21 cellular contexts compared by ENCODE assay signal in the genomic region with DNA sequence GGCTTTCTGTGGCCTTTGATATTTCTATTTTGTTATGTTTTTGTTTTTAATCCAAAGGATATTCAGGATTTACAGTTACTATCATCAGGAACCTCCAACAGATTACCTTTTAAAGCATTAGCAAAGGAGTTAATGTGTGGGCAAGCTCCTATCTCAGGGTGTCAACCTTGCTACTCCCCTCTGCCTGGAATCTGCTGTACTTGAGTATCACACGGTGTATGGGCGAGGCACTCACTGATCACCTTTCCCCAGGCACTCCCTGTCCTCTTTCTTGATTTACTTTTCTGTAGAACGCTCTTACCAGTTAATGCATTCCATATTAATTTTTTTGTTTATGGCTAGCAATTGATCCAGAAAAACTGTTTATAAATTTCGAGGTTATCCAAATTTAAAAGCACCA.
"Had no signal": no experiment of that assay in that cellular context is flagged by ENCODE, and none has a peak within 500 bp of the region (broad histone marks: within the 10 kb centered on the region; RNA-seq: fewer than 3 reads in every experiment).

No MANE protein-coding gene starts in this region.

- H3K36me3 ChIP-seq: right lobe of liver, upper lobe of right lung had no signal

- H3K27ac ChIP-seq: foreskin keratinocyte, right lobe of liver, testis, upper lobe of right lung, VCaP had no signal

- H3K4me1 Mint-ChIP-seq: activated naive CD8-positive, alpha-beta T cell treated with anti-CD3 and anti-CD28 coated beads for 36 hours; activated T-helper 17 cell treated with anti-CD3 and anti-CD28 coated beads, Interleukin-2, amount 50 U/mL, for 72 hours; stimulated activated effector memory CD8-positive, alpha-beta T cell treated with anti-CD3 and anti-CD28 coated beads, Interleukin-12 subunit alpha, Interleukin-12 subunit beta, amount 100 ng/mL, for 72 hours had no signal

- H3K27ac Mint-ChIP-seq: activated naive CD8-positive, alpha-beta T cell treated with anti-CD3 and anti-CD28 coated beads for 36 hours; activated T-cell treated with anti-CD3 and anti-CD28 coated beads, Interleukin-2, amount 50 U/mL, for 24 hours; activated T-helper 17 cell treated with anti-CD3 and anti-CD28 coated beads, Interleukin-2, amount 50 U/mL, for 72 hours; stimulated activated effector memory CD8-positive, alpha-beta T cell treated with anti-CD3 and anti-CD28 coated beads, Interleukin-12 subunit alpha, Interleukin-12 subunit beta, amount 100 ng/mL, for 72 hours had no signal

- H3K4me1 ChIP-seq: foreskin keratinocyte, right lobe of liver, upper lobe of right lung had no signal

- H3K36me3 Mint-ChIP-seq: activated naive CD8-positive, alpha-beta T cell treated with anti-CD3 and anti-CD28 coated beads for 36 hours; stimulated activated effector memory CD8-positive, alpha-beta T cell treated with anti-CD3 and anti-CD28 coated beads, Interleukin-12 subunit alpha, Interleukin-12 subunit beta, amount 100 ng/mL, for 72 hours had no signal

- H3K27me3 ChIP-seq: body of pancreas, foreskin keratinocyte, right lobe of liver, testis, upper lobe of right lung had no signal

- H3K4me3 ChIP-seq: body of pancreas, right lobe of liver, testis, upper lobe of right lung had no signal

- DNase-seq: activated CD4-positive, alpha-beta T cell treated with anti-CD3 and anti-CD28 coated beads, Interleukin-2, amount 50 U/mL, for 1 hour; activated CD8-positive, alpha-beta memory T cell treated with anti-CD3 and anti-CD28 coated beads, Interleukin-2, amount 50 U/mL, for 4 hours; activated naive CD4-positive, alpha-beta T cell treated with Interleukin-2 at 50 U/mL for 16 hours; activated naive CD8-positive, alpha-beta T cell treated with anti-CD3 and anti-CD28 coated beads for 36 hours; activated T-cell treated with anti-CD3 and anti-CD28 coated beads, Interleukin-2, amount 50 U/mL, for 24 hours; amygdala; erythroblast; left colon; mesenchymal stem cell; nucleus accumbens; posterior cingulate gyrus; right lobe of liver; SK-N-SH; testis; upper lobe of right lung had no signal

- ATAC-seq: activated CD4-positive, CD25-positive, alpha-beta regulatory T cell treated with anti-CD3 and anti-CD28 coated beads, Interleukin-2, amount 50 U/mL, for 24 hours; activated T-helper 17 cell treated with anti-CD3 and anti-CD28 coated beads, Interleukin-2, amount 50 U/mL, for 72 hours; foreskin keratinocyte; left colon; right lobe of liver; stimulated activated effector memory CD8-positive, alpha-beta T cell treated with anti-CD3 and anti-CD28 coated beads, Interleukin-12 subunit alpha, Interleukin-12 subunit beta, amount 100 ng/mL, for 72 hours; upper lobe of right lung had no signal

- H3K27me3 Mint-ChIP-seq: activated naive CD8-positive, alpha-beta T cell treated with anti-CD3 and anti-CD28 coated beads for 36 hours had no signal

- H3K9me3 Mint-ChIP-seq: activated naive CD8-positive, alpha-beta T cell treated with anti-CD3 and anti-CD28 coated beads for 36 hours; activated T-cell treated with anti-CD3 and anti-CD28 coated beads, Interleukin-2, amount 50 U/mL, for 24 hours; activated T-helper 17 cell treated with anti-CD3 and anti-CD28 coated beads, Interleukin-2, amount 50 U/mL, for 72 hours; stimulated activated effector memory CD8-positive, alpha-beta T cell treated with anti-CD3 and anti-CD28 coated beads, Interleukin-12 subunit alpha, Interleukin-12 subunit beta, amount 100 ng/mL, for 72 hours had no signal

- H3K9me3 ChIP-seq: body of pancreas, right lobe of liver, SK-N-SH, testis, upper lobe of right lung had no signal

- H3K4me2 ChIP-seq: SK-N-SH had no signal

- H3K9ac ChIP-seq: SK-N-SH had no signal

- H3K4me3 Mint-ChIP-seq: activated naive CD8-positive, alpha-beta T cell treated with anti-CD3 and anti-CD28 coated beads for 36 hours; activated T-cell treated with anti-CD3 and anti-CD28 coated beads, Interleukin-2, amount 50 U/mL, for 24 hours; activated T-helper 17 cell treated with anti-CD3 and anti-CD28 coated beads, Interleukin-2, amount 50 U/mL, for 72 hours; stimulated activated effector memory CD8-positive, alpha-beta T cell treated with anti-CD3 and anti-CD28 coated beads, Interleukin-12 subunit alpha, Interleukin-12 subunit beta, amount 100 ng/mL, for 72 hours had no signal
